ENCODE assay signal across 15 cellular contexts in the genomic region with DNA sequence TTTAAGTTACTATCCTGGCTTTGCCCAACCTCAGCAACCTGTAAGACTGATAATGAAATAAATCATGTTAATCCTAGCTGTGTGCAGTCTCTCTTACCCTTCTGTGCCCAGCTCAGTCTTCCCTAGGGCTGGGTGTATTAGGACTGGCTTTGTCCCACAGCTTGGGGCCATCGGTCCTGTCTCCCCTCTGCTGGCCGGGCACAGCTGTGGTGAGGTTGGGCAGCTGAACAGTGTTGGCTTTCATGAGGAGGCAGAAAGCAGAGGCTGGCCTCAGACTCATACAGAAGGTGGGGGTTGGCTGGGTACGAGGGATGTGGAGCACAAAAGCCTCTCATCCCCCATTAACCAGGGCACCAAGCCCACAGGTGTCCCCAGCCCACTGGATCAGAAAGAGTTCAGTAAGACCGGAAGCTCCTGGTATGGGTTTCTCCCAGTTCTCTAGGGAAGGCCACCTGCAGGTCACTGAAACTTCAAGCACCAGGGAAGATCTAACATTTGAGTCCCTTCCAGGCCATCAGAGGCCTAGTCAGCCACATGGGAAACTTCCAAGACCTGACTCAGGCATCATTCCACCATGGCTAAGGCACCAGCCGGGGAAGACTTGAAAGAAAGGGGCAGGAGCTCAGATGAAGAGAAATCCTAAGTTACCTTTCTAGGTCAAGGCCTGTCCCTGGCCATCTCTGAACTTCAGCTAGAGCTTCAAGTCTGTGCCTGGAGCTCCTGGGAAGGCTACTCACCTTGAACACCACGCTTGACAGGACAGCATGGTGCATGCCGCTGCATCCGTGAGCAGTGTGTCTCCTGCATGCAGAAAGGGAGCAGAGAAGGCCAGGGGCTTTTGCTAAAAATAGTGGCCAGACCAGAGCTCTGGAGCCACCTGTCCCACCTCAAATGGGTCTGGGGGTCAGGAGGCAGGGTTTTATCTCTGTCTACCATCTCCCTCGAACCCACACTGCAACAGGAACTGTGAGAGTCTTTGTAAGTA. TPM values are rescaled to one million over a fixed set of nuclear protein-coding genes. Genes with fewer than 3 reads are reported as not detected.
A peak's percentile ranks its signal among the peaks of the same experiment; 100 is the strongest.
DNase-seq lines count a peak whose midpoint lies in the region; ATAC-seq, FAIRE-seq and TF ChIP-seq lines count a peak whose summit lies in the region.
"Had no signal": no experiment of that assay in that cellular context is flagged by ENCODE, and none has a peak within 500 bp of the region (broad histone marks: within the 10 kb centered on the region; RNA-seq: fewer than 3 reads in every experiment).

No MANE protein-coding gene starts in this region.

- ATAC-seq in HepG2 (peak; percentile 13), right lobe of liver (no peak), GM21367 (IDR thresholded peaks at IDR 0.05; ENCODE audit: unreplicated experiment) (no peak), GM21529 (IDR thresholded peaks at IDR 0.05; ENCODE audit: unreplicated experiment) (no peak)

- H3K27ac Mint-ChIP-seq in chondrocyte (ENCODE audit: unreplicated experiment) = no peak overlapping the region

- no peak overlapping the region for H3K9ac ChIP-seq in HepG2 (ENCODE audit: insufficient read depth, low read depth, low read length)

- no peak overlapping the region for H3K4me2 ChIP-seq in HepG2 (ENCODE audit: low read depth, low read length)

- peaks cover 6% of the 10 kb centered on the region for H3K79me2 ChIP-seq in HepG2 (ENCODE audit: insufficient read depth, low read length)

- POLR2A ChIA-PET in HepG2 (lab: Yijun Ruan, JAX) = interaction anchor here (0.7 to 4.1 kb wide), 12 partner anchors 9 to 287 kb away, joined by 3 to 38 read pairs (median 5); a partner anchor contains a TSS

- H3K27ac ChIP-seq in HepG2 (ENCODE audit: extremely low read length, insufficient read depth, low read length) = no peak overlapping the region
- H3K27ac ChIP-seq in right lobe of liver = peak overlapping the region in 1 of 3 donors; percentile 55
- peak overlapping the region; percentile 71 for H3K27ac ChIP-seq in vagina

- DNase-seq in HepG2 (ENCODE audit: low spot score) (no peak), right lobe of liver (no peak), chondrocyte (ENCODE audit: low spot score) (peak; percentile 43), myocyte (ENCODE audit: low read depth) (peak; percentile 49), vagina (ENCODE audit: extremely low spot score in 2 of 2) (no peak)
- DNase-seq in stimulated activated naive CD4-positive, alpha-beta T cell treated with Interleukin-2 at 50 U/mL for 16 hours (lab: John Stamatoyannopoulos, UW) = no peak
- DNase-seq: activated T-cell treated with anti-CD3 and anti-CD28 coated beads for 4 hours, GF-D8, mesendoderm, T1000 had no signal

- no peak for FAIRE-seq in HepG2 (lab: Jason Lieb, UNC)

- intact Hi-C loops in HepG2 (cut with micrococcal nuclease; ENCODE audit: unreplicated experiment) (no loop called here), right lobe of liver (cut with DNase I) (no loop called here), vagina (cut with DNase I) (no loop called here)

- H3K9me3 Mint-ChIP-seq in chondrocyte (ENCODE audit: low read depth) = no peaks in the 10 kb centered on the region
- H3K9me3 Mint-ChIP-seq: CD14-positive monocyte; central memory CD8-positive, alpha-beta T cell had no signal

- CTCF ChIA-PET in HepG2 (lab: Yijun Ruan, JAX; ENCODE audit: low intra/inter-chr PET ratio, low total read pairs) = no interaction called here

- no peak for TF ChIP-seq CTCF in HepG2 (CRISPR knock-in tag; IDR thresholded peaks at IDR 0.05)
- no peak for TF ChIP-seq CTCF in right lobe of liver (IDR thresholded peaks at IDR 0.05)
- TF ChIP-seq CTCF in chondrocyte (IDR thresholded peaks at IDR 0.05) = no peak
- no peak for TF ChIP-seq CTCF in vagina (IDR thresholded peaks at IDR 0.05)

- H3K36me3 Mint-ChIP-seq in chondrocyte (ENCODE audit: low read depth) = peaks cover 25% of the 10 kb centered on the region

- H3K9me3 ChIP-seq in HepG2 (ENCODE audit: low read length) (no peaks in the 10 kb centered on the region), right lobe of liver (no peaks in the 10 kb centered on the region), vagina (no peaks in the 10 kb centered on the region)
- H3K9me3 ChIP-seq: Peyer's patch had no signal

- H3K36me3 ChIP-seq in HepG2 (replicated peaks in 1 of 2; ENCODE audit: control insufficient read depth in 1 of 2, insufficient read depth in 2 of 2, low read length in 2 of 2) = peaks cover 50 to 78% of the 10 kb centered on the region in 2 experiments
- H3K36me3 ChIP-seq in right lobe of liver = peaks cover 4 to 70% (median 13%) of the 10 kb centered on the region in 4 donors
- peaks cover 0 to 71% of the 10 kb centered on the region in 2 donors for H3K36me3 ChIP-seq in vagina

- no peak for TF ChIP-seq RAD21 in HepG2 (CRISPR knock-in tag; IDR thresholded peaks at IDR 0.05)

- no peaks in the 10 kb centered on the region for H3K27me3 ChIP-seq in HepG2 (ENCODE audit: control insufficient read depth in 1 of 2, insufficient read depth in 2 of 2, low read length in 2 of 2)
- no peaks in the 10 kb centered on the region for H3K27me3 ChIP-seq in right lobe of liver
- H3K27me3 ChIP-seq in vagina = no peaks in the 10 kb centered on the region
- H3K27me3 ChIP-seq: Peyer's patch had no signal

- H3K4me3 Mint-ChIP-seq in chondrocyte (ENCODE audit: unreplicated experiment) = no peak overlapping the region
- H3K4me3 Mint-ChIP-seq: CD14-positive monocyte; central memory CD8-positive, alpha-beta T cell had no signal

- TF ChIP-seq EP300 in HepG2 (IDR thresholded peaks at IDR 0.05; ENCODE audit: low read depth in 2 of 2, low read length in 2 of 2) (no peak), HepG2 (CRISPR knock-in tag; IDR thresholded peaks at IDR 0.05; ENCODE audit: borderline replicate concordance) (0 out of 2 replicates have a peak, but pooled peaks have one; percentile 25)

- H3K4me1 ChIP-seq in HepG2 (ENCODE audit: insufficient read depth, low read length) (peaks cover 12% of the 10 kb centered on the region), right lobe of liver (peaks cover 0 to 30% (median 18%) of the 10 kb centered on the region in 4 donors), vagina (peaks cover 81% of the 10 kb centered on the region)

- no peak; a peak in 1 of 4 replicates for TF ChIP-seq POLR2A in HepG2 (IDR thresholded peaks at IDR 0.05; ENCODE audit: insufficient read depth in 1 of 2, low read depth in 2 of 2, low read length in 2 of 2)
- TF ChIP-seq POLR2A in right lobe of liver (IDR thresholded peaks at IDR 0.05) = no peak
- TF ChIP-seq POLR2A in vagina (IDR thresholded peaks at IDR 0.05) = no peak

- H2AFZ ChIP-seq in HepG2 (ENCODE audit: low read length) = no peak overlapping the region

- 94% methylated on average over 9 of the region's 9 CpGs for WGBS in HepG2 (ENCODE audit: low lambda C conversion rate)
- WGBS in right lobe of liver (ENCODE audit: insufficient coverage, low coverage, low lambda C conversion rate, missing lambda C conversion rate) = no CpG with 5 or more reads among the region's 9 CpGs

- H3K4me1 Mint-ChIP-seq in chondrocyte (ENCODE audit: low read depth) = peaks cover 12% of the 10 kb centered on the region

- no peaks in the 10 kb centered on the region for H3K27me3 Mint-ChIP-seq in chondrocyte (ENCODE audit: low read depth)
- H3K27me3 Mint-ChIP-seq: central memory CD8-positive, alpha-beta T cell had no signal

- peaks cover 12% of the 10 kb centered on the region; the same call in 1 of the 2 replicates for H4K20me1 ChIP-seq in HepG2 (ENCODE audit: insufficient read depth, low read length)

- H3K4me3 ChIP-seq in HepG2 (replicated peaks in 1 of 3; ENCODE audit: insufficient read depth in 1 of 3, low read depth in 2 of 3, low read length in 3 of 3) (no peak overlapping the region), right lobe of liver (no peak overlapping the region), vagina (no peak overlapping the region)
- H3K4me3 ChIP-seq: Peyer's patch had no signal

- in situ Hi-C loops in HepG2 (cut with HindIII; ENCODE audit: extremely low pct_ligation_motif_present, low pct_unique_long_range_greater_than_20kb) = no loop called here

- no TSS peak for BruUV-seq in HepG2 (replicated peaks; lab: Mats Ljungman, UMichigan)

RNA-seq across cellular contexts. Expression of a gene that starts 8.8 kb away (rescaled TPM):
- total RNA-seq in HepG2 (2016; rRNA removed; fragmentation: Illumina TruSeq; extraction: Trizol) (161 and 170 TPM in 2 replicates), right lobe of liver (10 to 100 TPM; 30.1 to 42.7 (median 33.0) TPM), chondrocyte (78.3 to 86.0 TPM (median 79.4 TPM) in 3 replicates), myocyte (64.0 and 66.1 TPM in 2 replicates), vagina (54.0 TPM)
- 13.1 and 14.4 TPM in 2 replicates for total RNA-seq in HepG2 (2016; cell fraction: cytosol; rRNA removed; fragmentation: Illumina TruSeq; extraction: Trizol; ENCODE audit: low read depth)
- total RNA-seq in HepG2 (2016; cell fraction: insoluble cytoplasmic fraction; rRNA removed; fragmentation: Illumina TruSeq; extraction: Trizol) = 142 and 170 TPM in 2 replicates
- total RNA-seq in HepG2 (2016; cell fraction: membrane; rRNA removed; fragmentation: Illumina TruSeq; extraction: Trizol) = 61.3 and 66.7 TPM in 2 replicates
- total RNA-seq in HepG2 (2016; cell fraction: nucleus; rRNA removed; fragmentation: Illumina TruSeq; extraction: Trizol) = 95.4 and 98.2 TPM in 2 replicates
- 97.2 and 105 TPM in 2 replicates for polyA plus RNA-seq in HepG2 (2011; rRNA removed)
- polyA plus RNA-seq in HepG2 (2011; cell fraction: cytosol; rRNA removed) = 67.5 and 85.5 TPM in 2 replicates
- polyA plus RNA-seq in HepG2 (2011; cell fraction: nucleus; rRNA removed) = 104 and 124 TPM in 2 replicates
- polyA plus RNA-seq in HepG2 (2012) = 42.6 and 44.3 TPM in 2 replicates
- polyA plus RNA-seq in HepG2 (2016; cell fraction: cytosol; fragmentation: Illumina TruSeq; extraction: Trizol; ENCODE audit: low read depth) = 18.7 and 20.0 TPM in 2 replicates
- polyA plus RNA-seq in HepG2 (2016; cell fraction: insoluble cytoplasmic fraction; fragmentation: Illumina TruSeq; extraction: Trizol; ENCODE audit: low read depth) = 172 and 192 TPM in 2 replicates
- 49.0 TPM in 2 replicates for polyA plus RNA-seq in HepG2 (2016; cell fraction: membrane; fragmentation: Illumina TruSeq; extraction: Trizol; ENCODE audit: low read depth)
- polyA plus RNA-seq in HepG2 (2016; cell fraction: nucleus; fragmentation: Illumina TruSeq; extraction: Trizol; ENCODE audit: insufficient read depth, low read depth) = 178 and 180 TPM in 2 replicates
- 256 and 859 TPM in 2 replicates for polyA minus RNA-seq in HepG2 (2011; rRNA and poly(A)+ RNA removed; ENCODE audit: low replicate concordance)
- 126 and 130 TPM in 2 replicates for polyA minus RNA-seq in HepG2 (2011; cell fraction: cytosol; rRNA and poly(A)+ RNA removed)
- polyA minus RNA-seq in HepG2 (2011; cell fraction: nucleus; rRNA and poly(A)+ RNA removed) = 93.4 and 142 TPM in 2 replicates
- polyA plus RNA-seq in myocyte (2012) = 75.3 TPM

RNA-seq across cellular contexts. Expression of a gene that starts 41.8 kb away (rescaled TPM):
- 132 and 179 TPM in 2 replicates for total RNA-seq in HepG2 (2016; rRNA removed; fragmentation: Illumina TruSeq; extraction: Trizol)
- 46.7 and 51.0 TPM in 2 replicates for total RNA-seq in HepG2 (2016; cell fraction: cytosol; rRNA removed; fragmentation: Illumina TruSeq; extraction: Trizol; ENCODE audit: low read depth)
- total RNA-seq in HepG2 (2016; cell fraction: insoluble cytoplasmic fraction; rRNA removed; fragmentation: Illumina TruSeq; extraction: Trizol) = 140 and 190 TPM in 2 replicates
- total RNA-seq in HepG2 (2016; cell fraction: membrane; rRNA removed; fragmentation: Illumina TruSeq; extraction: Trizol) = 65.8 and 75.9 TPM in 2 replicates
- 79.3 and 85.4 TPM in 2 replicates for total RNA-seq in HepG2 (2016; cell fraction: nucleus; rRNA removed; fragmentation: Illumina TruSeq; extraction: Trizol)
- 47.7 and 54.7 TPM in 2 replicates for polyA plus RNA-seq in HepG2 (2011; rRNA removed)
- polyA plus RNA-seq in HepG2 (2011; cell fraction: cytosol; rRNA removed) = 23.0 and 30.1 TPM in 2 replicates
- polyA plus RNA-seq in HepG2 (2011; cell fraction: nucleus; rRNA removed) = 24.7 and 29.9 TPM in 2 replicates
- 75.2 and 76.1 TPM in 2 replicates for polyA plus RNA-seq in HepG2 (2012)
- 45.0 and 48.2 TPM in 2 replicates for polyA plus RNA-seq in HepG2 (2016; cell fraction: cytosol; fragmentation: Illumina TruSeq; extraction: Trizol; ENCODE audit: low read depth)
- 221 and 228 TPM in 2 replicates for polyA plus RNA-seq in HepG2 (2016; cell fraction: insoluble cytoplasmic fraction; fragmentation: Illumina TruSeq; extraction: Trizol; ENCODE audit: low read depth)
- polyA plus RNA-seq in HepG2 (2016; cell fraction: membrane; fragmentation: Illumina TruSeq; extraction: Trizol; ENCODE audit: low read depth) = 64.6 and 70.7 TPM in 2 replicates
- polyA plus RNA-seq in HepG2 (2016; cell fraction: nucleus; fragmentation: Illumina TruSeq; extraction: Trizol; ENCODE audit: insufficient read depth, low read depth) = 97.9 and 98.9 TPM in 2 replicates
- polyA minus RNA-seq in HepG2 (2011; rRNA and poly(A)+ RNA removed; ENCODE audit: low replicate concordance) = 61.1 and 62.3 TPM in 2 replicates
- 44.7 and 52.7 TPM in 2 replicates for polyA minus RNA-seq in HepG2 (2011; cell fraction: cytosol; rRNA and poly(A)+ RNA removed)
- 116 and 129 TPM in 2 replicates for polyA minus RNA-seq in HepG2 (2011; cell fraction: nucleus; rRNA and poly(A)+ RNA removed)
- 10 to 100 TPM; 32.7 to 40.3 (median 35.2) TPM for total RNA-seq in right lobe of liver
- total RNA-seq in chondrocyte = 51.1 to 61.0 TPM (median 51.2 TPM) in 3 replicates
- 85.9 and 103 TPM in 2 replicates for total RNA-seq in myocyte
- polyA plus RNA-seq in myocyte (2012) = 68.9 TPM
- 60.2 TPM for total RNA-seq in vagina

RNA-seq across cellular contexts. Expression of a gene that starts 44.5 kb away (rescaled TPM):
- total RNA-seq in HepG2 (2016; rRNA removed; fragmentation: Illumina TruSeq; extraction: Trizol) (26.8 and 27.9 TPM in 2 replicates), right lobe of liver (10 to 100 TPM; 11.1 to 27.0 (median 12.3) TPM), chondrocyte (54.7 to 57.0 TPM (median 56.9 TPM) in 3 replicates), myocyte (72.2 and 88.1 TPM in 2 replicates), vagina (28.7 TPM)
- total RNA-seq in HepG2 (2016; cell fraction: cytosol; rRNA removed; fragmentation: Illumina TruSeq; extraction: Trizol; ENCODE audit: low read depth) = 17.3 and 18.4 TPM in 2 replicates
- total RNA-seq in HepG2 (2016; cell fraction: insoluble cytoplasmic fraction; rRNA removed; fragmentation: Illumina TruSeq; extraction: Trizol) = 21.1 and 25.4 TPM in 2 replicates
- 36.4 and 39.9 TPM in 2 replicates for total RNA-seq in HepG2 (2016; cell fraction: membrane; rRNA removed; fragmentation: Illumina TruSeq; extraction: Trizol)
- 13.2 and 14.4 TPM in 2 replicates for total RNA-seq in HepG2 (2016; cell fraction: nucleus; rRNA removed; fragmentation: Illumina TruSeq; extraction: Trizol)
- 42.0 and 48.5 TPM in 2 replicates for polyA plus RNA-seq in HepG2 (2011; rRNA removed)
- polyA plus RNA-seq in HepG2 (2011; cell fraction: cytosol; rRNA removed) = 38.1 and 38.8 TPM in 2 replicates
- polyA plus RNA-seq in HepG2 (2011; cell fraction: nucleus; rRNA removed) = 36.5 and 41.2 TPM in 2 replicates
- polyA plus RNA-seq in HepG2 (2012) = 23.6 and 24.0 TPM in 2 replicates
- 15.6 and 18.2 TPM in 2 replicates for polyA plus RNA-seq in HepG2 (2016; cell fraction: cytosol; fragmentation: Illumina TruSeq; extraction: Trizol; ENCODE audit: low read depth)
- polyA plus RNA-seq in HepG2 (2016; cell fraction: insoluble cytoplasmic fraction; fragmentation: Illumina TruSeq; extraction: Trizol; ENCODE audit: low read depth) = 26.9 and 33.5 TPM in 2 replicates
- 35.0 and 37.3 TPM in 2 replicates for polyA plus RNA-seq in HepG2 (2016; cell fraction: membrane; fragmentation: Illumina TruSeq; extraction: Trizol; ENCODE audit: low read depth)
- 29.9 and 31.9 TPM in 2 replicates for polyA plus RNA-seq in HepG2 (2016; cell fraction: nucleus; fragmentation: Illumina TruSeq; extraction: Trizol; ENCODE audit: insufficient read depth, low read depth)
- polyA minus RNA-seq in HepG2 (2011; rRNA and poly(A)+ RNA removed; ENCODE audit: low replicate concordance) = 47.3 TPM in 2 replicates
- polyA minus RNA-seq in HepG2 (2011; cell fraction: cytosol; rRNA and poly(A)+ RNA removed) = 15.6 and 18.5 TPM in 2 replicates
- 15.3 and 17.8 TPM in 2 replicates for polyA minus RNA-seq in HepG2 (2011; cell fraction: nucleus; rRNA and poly(A)+ RNA removed)
- polyA plus RNA-seq in myocyte (2012) = 81.5 TPM

RNA-seq across cellular contexts. Expression of a gene that starts 45.0 kb away (rescaled TPM):
- 0.53 and 0.60 TPM in 2 replicates for total RNA-seq in HepG2 (2016; rRNA removed; fragmentation: Illumina TruSeq; extraction: Trizol)
- 0.18 TPM in 1 of 2 replicates, not detected in the other for total RNA-seq in HepG2 (2016; cell fraction: cytosol; rRNA removed; fragmentation: Illumina TruSeq; extraction: Trizol; ENCODE audit: low read depth)
- total RNA-seq in HepG2 (2016; cell fraction: insoluble cytoplasmic fraction; rRNA removed; fragmentation: Illumina TruSeq; extraction: Trizol) = 0.41 and 0.92 TPM in 2 replicates
- 0.09 and 0.28 TPM in 2 replicates for total RNA-seq in HepG2 (2016; cell fraction: membrane; rRNA removed; fragmentation: Illumina TruSeq; extraction: Trizol)
- total RNA-seq in HepG2 (2016; cell fraction: nucleus; rRNA removed; fragmentation: Illumina TruSeq; extraction: Trizol) = 0.37 and 1.4 TPM in 2 replicates
- polyA plus RNA-seq in HepG2 (2011; rRNA removed) = 0.48 and 0.73 TPM in 2 replicates
- polyA plus RNA-seq in HepG2 (2011; cell fraction: cytosol; rRNA removed) = 0.15 and 0.35 TPM in 2 replicates
- 0.88 and 1.5 TPM in 2 replicates for polyA plus RNA-seq in HepG2 (2011; cell fraction: nucleus; rRNA removed)
- polyA plus RNA-seq in HepG2 (2012) = 0.57 and 0.59 TPM in 2 replicates
- polyA plus RNA-seq in HepG2 (2016; cell fraction: cytosol; fragmentation: Illumina TruSeq; extraction: Trizol; ENCODE audit: low read depth) = 0.10 TPM in 1 of 2 replicates, not detected in the other
- 0.72 and 1.5 TPM in 2 replicates for polyA plus RNA-seq in HepG2 (2016; cell fraction: insoluble cytoplasmic fraction; fragmentation: Illumina TruSeq; extraction: Trizol; ENCODE audit: low read depth)
- 0.08 TPM in 1 of 2 replicates, not detected in the other for polyA plus RNA-seq in HepG2 (2016; cell fraction: membrane; fragmentation: Illumina TruSeq; extraction: Trizol; ENCODE audit: low read depth)
- 0.74 and 1.3 TPM in 2 replicates for polyA plus RNA-seq in HepG2 (2016; cell fraction: nucleus; fragmentation: Illumina TruSeq; extraction: Trizol; ENCODE audit: insufficient read depth, low read depth)
- polyA minus RNA-seq in HepG2 (2011; rRNA and poly(A)+ RNA removed; ENCODE audit: low replicate concordance) = 0.48 TPM in 1 of 2 replicates, not detected in the other
- polyA minus RNA-seq in HepG2 (2011; cell fraction: cytosol; rRNA and poly(A)+ RNA removed) = not detected in 2 replicates
- 1.3 and 4.0 TPM in 2 replicates for polyA minus RNA-seq in HepG2 (2011; cell fraction: nucleus; rRNA and poly(A)+ RNA removed)
- under 1 TPM in 3 of 6 experiments, not detected in 3; 0.12 to 0.13 (median 0.12) TPM for total RNA-seq in right lobe of liver
- 0.70 to 0.99 TPM (median 0.77 TPM) in 3 replicates for total RNA-seq in chondrocyte
- total RNA-seq in myocyte = 0.57 and 1.8 TPM in 2 replicates
- polyA plus RNA-seq in myocyte (2012) = 1.8 TPM
- total RNA-seq in vagina = 1.7 TPM

RNA-seq across cellular contexts. Expression of a gene that starts 56.6 kb away (rescaled TPM):
- total RNA-seq in HepG2 (2016; rRNA removed; fragmentation: Illumina TruSeq; extraction: Trizol) (218 and 277 TPM in 2 replicates), right lobe of liver (10 to 100 TPM; 16.6 to 95.9 (median 33.6) TPM), chondrocyte (181 to 189 TPM (median 187 TPM) in 3 replicates), myocyte (107 and 165 TPM in 2 replicates), vagina (74.9 TPM)
- 24.5 and 29.0 TPM in 2 replicates for total RNA-seq in HepG2 (2016; cell fraction: cytosol; rRNA removed; fragmentation: Illumina TruSeq; extraction: Trizol; ENCODE audit: low read depth)
- 218 and 232 TPM in 2 replicates for total RNA-seq in HepG2 (2016; cell fraction: insoluble cytoplasmic fraction; rRNA removed; fragmentation: Illumina TruSeq; extraction: Trizol)
- 75.9 and 85.9 TPM in 2 replicates for total RNA-seq in HepG2 (2016; cell fraction: membrane; rRNA removed; fragmentation: Illumina TruSeq; extraction: Trizol)
- 147 and 157 TPM in 2 replicates for total RNA-seq in HepG2 (2016; cell fraction: nucleus; rRNA removed; fragmentation: Illumina TruSeq; extraction: Trizol)
- polyA plus RNA-seq in HepG2 (2011; rRNA removed) = 111 and 143 TPM in 2 replicates
- polyA plus RNA-seq in HepG2 (2011; cell fraction: cytosol; rRNA removed) = 98.4 and 118 TPM in 2 replicates
- 94.3 and 115 TPM in 2 replicates for polyA plus RNA-seq in HepG2 (2011; cell fraction: nucleus; rRNA removed)
- 93.3 and 115 TPM in 2 replicates for polyA plus RNA-seq in HepG2 (2012)
- 12.6 and 14.2 TPM in 2 replicates for polyA plus RNA-seq in HepG2 (2016; cell fraction: cytosol; fragmentation: Illumina TruSeq; extraction: Trizol; ENCODE audit: low read depth)
- 183 and 215 TPM in 2 replicates for polyA plus RNA-seq in HepG2 (2016; cell fraction: insoluble cytoplasmic fraction; fragmentation: Illumina TruSeq; extraction: Trizol; ENCODE audit: low read depth)
- polyA plus RNA-seq in HepG2 (2016; cell fraction: membrane; fragmentation: Illumina TruSeq; extraction: Trizol; ENCODE audit: low read depth) = 30.1 and 37.0 TPM in 2 replicates
- polyA plus RNA-seq in HepG2 (2016; cell fraction: nucleus; fragmentation: Illumina TruSeq; extraction: Trizol; ENCODE audit: insufficient read depth, low read depth) = 178 and 193 TPM in 2 replicates
- 364 TPM in 2 replicates for polyA minus RNA-seq in HepG2 (2011; rRNA and poly(A)+ RNA removed; ENCODE audit: low replicate concordance)
- 190 and 249 TPM in 2 replicates for polyA minus RNA-seq in HepG2 (2011; cell fraction: cytosol; rRNA and poly(A)+ RNA removed)
- 60.3 and 96.6 TPM in 2 replicates for polyA minus RNA-seq in HepG2 (2011; cell fraction: nucleus; rRNA and poly(A)+ RNA removed)
- polyA plus RNA-seq in myocyte (2012) = 124 TPM

Comparison
In these comparisons a context has a peak if more than half of its experiments do, and no peak if none do; other contexts are left out.
1. DNase-seq: peak in chondrocyte (single experiment) and myocyte (single experiment); none in HepG2 (single experiment), right lobe of liver (0 of 3), vagina (0 of 2) and stimulated activated naive CD4-positive, alpha-beta T cell treated with Interleukin-2 at 50 U/mL for 16 hours (single experiment).